ENCODE assay signal across 18 cellular contexts in genomic region chr21:36477559-36477958, GRCh38. TPM values are rescaled to one million over a fixed set of nuclear protein-coding genes. Genes with fewer than 3 reads are reported as not detected.
"Had no signal": no experiment of that assay in that cellular context is flagged by ENCODE, and none has a peak within 500 bp of the region (broad histone marks: within the 10 kb centered on the region; RNA-seq: fewer than 3 reads in every experiment).

No MANE protein-coding gene starts in this region.

- H3K27me3 ChIP-seq: dorsolateral prefrontal cortex, left lung, sigmoid colon, stomach, testis had no signal

- H3K27ac ChIP-seq: left lung, prostate gland, testis had no signal

- H3K36me3 ChIP-seq: left lung, prostate gland, sigmoid colon, stomach had no signal

- H3K9me3 ChIP-seq: left lung, prostate gland, testis had no signal

- DNase-seq: activated CD4-positive, CD25-positive, alpha-beta regulatory T cell treated with anti-CD3 and anti-CD28 coated beads, Interleukin-2, amount 50 U/mL, for 72 hours; activated naive CD8-positive, alpha-beta T cell treated with anti-CD3 and anti-CD28 coated beads, Interleukin-2, amount 50 U/mL, for 24 hours; activated T-cell treated with anti-CD3 and anti-CD28 coated beads for 4 hours; aorta; dorsolateral prefrontal cortex; left lung; occipital lobe; sigmoid colon; stimulated activated CD4-positive, alpha-beta T cell treated with anti-CD3 and anti-CD28 coated beads, Interleukin-12 subunit alpha, Interleukin-12 subunit beta, amount 100 ng/mL, for 4 hours; stomach; T-helper 9 cell; testis had no signal

- H3K4me3 ChIP-seq: dorsolateral prefrontal cortex, left lung, prostate gland, sigmoid colon, stomach, testis had no signal

- H3K4me1 ChIP-seq: left lung, prostate gland, sigmoid colon had no signal

RNA-seq across cellular contexts. Expression of gene CLDN14, which starts 2.4 kb away (rescaled TPM):
- total RNA-seq: activated CD8-positive, alpha-beta memory T cell treated with anti-CD3 and anti-CD28 coated beads for 36 hours; activated naive CD4-positive, alpha-beta T cell treated with anti-CD3 and anti-CD28 coated beads for 36 hours; activated T-helper 2 cell treated with anti-CD3 and anti-CD28 coated beads, Interferon-gamma antibody, Interleukin-2, Interleukin-4, amounts not matched to agents 10 μg/mL and 5 μg/mL and 100 μg/mL, durations not matched to agents 14 hours and 24 hours and 36 hours; bronchial epithelial cell; dorsolateral prefrontal cortex; left lung; mesenteric fat pad; occipital lobe; prostate gland; sigmoid colon; stomach had no signal
